8 cellular contexts compared by ENCODE assay signal in the genomic region with DNA sequence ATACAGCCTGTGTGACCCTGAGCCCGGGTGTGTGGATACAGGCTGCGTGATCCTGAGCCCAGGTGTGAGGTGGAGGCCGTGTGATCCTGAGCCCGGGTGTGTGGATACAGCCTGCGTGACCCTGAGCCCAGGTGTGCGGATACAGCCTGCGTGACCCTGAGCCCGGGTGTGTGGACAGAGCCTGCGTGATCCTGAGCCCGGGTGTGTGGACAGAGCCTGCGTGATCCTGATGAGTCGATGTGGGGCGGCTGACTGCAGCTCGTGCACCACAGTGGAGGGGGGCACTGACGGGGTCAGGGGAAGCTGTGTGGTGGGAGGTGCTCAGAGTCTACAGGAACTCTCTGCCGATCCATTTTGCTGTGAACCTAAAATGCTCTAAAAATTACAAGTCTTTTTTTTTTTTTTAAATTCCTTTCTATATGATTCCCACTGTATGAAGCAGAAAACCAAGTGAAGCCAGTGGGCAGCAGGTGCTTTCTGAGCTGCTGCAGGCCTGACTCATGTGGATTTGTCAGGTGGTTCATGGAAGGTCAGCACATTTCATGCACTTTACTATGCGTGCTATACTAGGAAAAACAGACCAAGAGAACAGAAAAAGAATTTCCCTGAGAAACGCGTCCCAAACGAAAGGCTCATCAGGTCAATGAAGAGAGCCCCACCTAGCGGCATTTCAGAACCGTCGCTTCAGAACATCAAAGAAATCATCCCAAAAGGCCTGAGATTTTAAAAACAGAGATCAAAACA. TPM values are rescaled to one million over a fixed set of nuclear protein-coding genes. Genes with fewer than 3 reads are reported as not detected.
DNase-seq lines count a peak whose midpoint lies in the region; ATAC-seq, FAIRE-seq and TF ChIP-seq lines count a peak whose summit lies in the region.

No MANE protein-coding gene starts in this region.

- H3K27ac ChIP-seq in RWPE1 (0 out of 2 replicates have a peak overlapping the region, but pooled peaks have one; percentile 8), esophagus squamous epithelium (no peak overlapping the region)

- 50 to 65% methylated on average over 15 to 18 of the region's 23 CpGs for WGBS in esophagus squamous epithelium, 2 donors
- 66 to 67% methylated on average over 21 to 23 of the region's 23 CpGs for WGBS in lower leg skin, 2 donors

- H3K36me3 Mint-ChIP-seq in neural crest cell (ENCODE audit: low read depth): no peaks in the 10 kb centered on the region

- no peaks in the 10 kb centered on the region for H3K27me3 Mint-ChIP-seq in neural crest cell (ENCODE audit: low read depth)

- H3K4me3 Mint-ChIP-seq in neural crest cell: no peak overlapping the region

- H3K4me1 Mint-ChIP-seq in neural crest cell: peaks cover 18% of the 10 kb centered on the region

- POLR2A ChIA-PET in RWPE1 (lab: Yijun Ruan, JAX; ENCODE audit: low non-redundant PET): no interaction called here

- peaks cover 0 to 38% (median 0%) of the 10 kb centered on the region in 3 donors for H3K36me3 ChIP-seq in esophagus squamous epithelium

- TF ChIP-seq POLR2A in esophagus squamous epithelium (IDR thresholded peaks at IDR 0.05) (no peak), lower leg skin (IDR thresholded peaks at IDR 0.05) (no peak)

- FAIRE-seq in GM18507 (lab: Jason Lieb, UNC): peak; percentile 83

- ATAC-seq in HG02840 (IDR thresholded peaks at IDR 0.05; ENCODE audit: low FRiP score, unreplicated experiment) (no peak), GM21423 (IDR thresholded peaks at IDR 0.05; ENCODE audit: unreplicated experiment) (no peak)

- no peak overlapping the region for H3K4me3 ChIP-seq in esophagus squamous epithelium
- H3K4me3 ChIP-seq in lower leg skin (ENCODE audit: low read depth, poor library complexity, severe bottlenecking): no peak overlapping the region

- CTCF ChIA-PET in RWPE1 (lab: Yijun Ruan, JAX): interaction anchor here (0.6 to 0.9 kb wide), 6 partner anchors 14 to 255 kb away, joined by 3 to 6 read pairs (median 4); no protein-coding TSS in a partner anchor

- H3K4me1 ChIP-seq in esophagus squamous epithelium: peaks cover 0 to 17% (median 0%) of the 10 kb centered on the region in 3 donors

- H3K27ac Mint-ChIP-seq in neural crest cell (ENCODE audit: unreplicated experiment): no peak overlapping the region

- DNase-seq in AG20443 (ENCODE audit: low spot score) (peak; percentile 79), GM18507 (ENCODE audit: extremely low spot score, insufficient read length, low read depth) (peak; percentile 38), RWPE1 (ENCODE audit: low spot score) (peak; percentile 57), esophagus squamous epithelium (lab: John Stamatoyannopoulos, UW) (no peak), neural crest cell (ENCODE audit: low read depth, low spot score) (peak; percentile 40), lower leg skin (ENCODE audit: low spot score in 2 of 2) (no peak)

- no peaks in the 10 kb centered on the region for H3K9me3 Mint-ChIP-seq in neural crest cell

- no peaks in the 10 kb centered on the region for H3K9me3 ChIP-seq in esophagus squamous epithelium

- intact Hi-C loops in esophagus squamous epithelium (cut with DNase I) (loop anchor here (5.0 to 10.0 kb wide), 3 partner anchors 56 to 187 kb away; no protein-coding TSS in a partner anchor), lower leg skin (cut with DNase I; ENCODE audit: low total_unique reads) (no loop called here)

- H3K27me3 ChIP-seq in esophagus squamous epithelium: no peaks in the 10 kb centered on the region

- TF ChIP-seq CTCF in RWPE1 (conservative IDR thresholded peaks at IDR 0.05; ENCODE audit: low read depth): peak; percentile 79
- peak in 5 of 6 experiments; percentile 43 to 68 (median 51) for TF ChIP-seq CTCF in esophagus squamous epithelium (IDR thresholded peaks at IDR 0.05)
- peak; percentile 79 for TF ChIP-seq CTCF in neural crest cell (conservative IDR thresholded peaks at IDR 0.05)
- no peak for TF ChIP-seq CTCF in lower leg skin (IDR thresholded peaks at IDR 0.05)

RNA-seq across cellular contexts. Expression of gene BRF1, which starts 19.3 kb away (rescaled TPM):
- 10 to 100 TPM; 22.2 to 37.9 (median 26.2) TPM for total RNA-seq in esophagus squamous epithelium
- total RNA-seq in neural crest cell: 50.0 and 51.1 TPM in 2 replicates
- total RNA-seq in lower leg skin: 10 to 100 TPM; 32.7 to 74.5 (median 43.0) TPM

RNA-seq across cellular contexts. Expression of gene PACS2, which starts 33.0 kb away (rescaled TPM):
- 10 to 100 TPM; 20.2 to 42.3 (median 30.9) TPM for total RNA-seq in esophagus squamous epithelium
- 101 and 104 TPM in 2 replicates for total RNA-seq in neural crest cell
- 10 to 100 TPM; 25.9 to 75.1 (median 54.3) TPM for total RNA-seq in lower leg skin

RNA-seq across cellular contexts. Expression of gene BTBD6, which starts 33.2 kb away (rescaled TPM):
- 10 to 100 TPM; 41.0 to 52.7 (median 46.9) TPM for total RNA-seq in esophagus squamous epithelium
- total RNA-seq in neural crest cell: 33.6 and 36.6 TPM in 2 replicates
- 10 to 100 TPM; 44.5 to 70.6 (median 62.6) TPM for total RNA-seq in lower leg skin

Comparison
In these comparisons a context has a peak if more than half of its experiments do, and no peak if none do; other contexts are left out.
1. DNase-seq: peak in AG20443 (single experiment), GM18507 (single experiment), RWPE1 (single experiment) and neural crest cell (single experiment); none in esophagus squamous epithelium (single experiment) and lower leg skin (0 of 2).
2. CTCF ChIP-seq: peak in RWPE1 (single experiment), esophagus squamous epithelium (5 of 6) and neural crest cell (single experiment); none in lower leg skin (0 of 3).